8 cellular contexts compared by ENCODE assay signal in genomic region chr12:111834740-111835370, GRCh38. TPM values are rescaled to one million over a fixed set of nuclear protein-coding genes. Genes with fewer than 3 reads are reported as not detected.
A peak's percentile ranks its signal among the peaks of the same experiment; 100 is the strongest.
DNase-seq lines count a peak whose midpoint lies in the region; ATAC-seq, FAIRE-seq and TF ChIP-seq lines count a peak whose summit lies in the region.
"Not testable (repeated sequence)": the region's sequence is repeated elsewhere in the genome, so short reads cannot be mapped to it uniquely, and the experiment has no call there.

No MANE protein-coding gene starts in this region.

- TF ChIP-seq RAD21 in HepG2 (CRISPR knock-in tag; IDR thresholded peaks at IDR 0.05) = not testable (repeated sequence)

- not testable (repeated sequence) for H3K4me1 ChIP-seq in CD8-positive, alpha-beta T cell (ENCODE audit: insufficient read depth, low read length); HAP-1; HepG2 (ENCODE audit: insufficient read depth, low read length)

- peaks cover 31% of the 10 kb centered on the region for H3K4me1 Mint-ChIP-seq in CD8-positive, alpha-beta T cell (ENCODE audit: low read depth)
- H3K4me1 Mint-ChIP-seq in T-helper 2 cell treated with Interferon-gamma antibody and Interleukin-4, amounts not matched to agents 5 μg/mL and 100 μg/mL, for 36 hours (ENCODE audit: low read depth) = peaks cover 20% of the 10 kb centered on the region
- peaks cover 14% of the 10 kb centered on the region for H3K4me1 Mint-ChIP-seq in activated T-helper 1 cell treated with anti-CD3 and anti-CD28 coated beads, Interleukin-12 subunit alpha, Interleukin-12 subunit beta, Interleukin-2, Interleukin-4 antibody, amounts not matched to agents 30 ng/mL and 10 ng/mL and 1 ng/mL, durations not matched to agents 14 hours and 24 hours and 36 hours (ENCODE audit: low read depth)
- H3K4me1 Mint-ChIP-seq in dendritic cell treated with granulocyte-macrophage colony-stimulating factor and Interleukin-4, amounts not matched to agents 40 ng/mL and 50 ng/mL, for 4 days (ENCODE audit: low read depth) = peaks cover 38% of the 10 kb centered on the region
- not testable (repeated sequence) for H3K4me1 Mint-ChIP-seq in osteocyte (ENCODE audit: unreplicated experiment)

- not testable (repeated sequence) for H3K9me3 Mint-ChIP-seq in CD8-positive, alpha-beta T cell; T-helper 2 cell treated with Interferon-gamma antibody and Interleukin-4, amounts not matched to agents 5 μg/mL and 100 μg/mL, for 36 hours; activated T-helper 1 cell treated with anti-CD3 and anti-CD28 coated beads, Interleukin-12 subunit alpha, Interleukin-12 subunit beta, Interleukin-2, Interleukin-4 antibody, amounts not matched to agents 30 ng/mL and 10 ng/mL and 1 ng/mL, durations not matched to agents 14 hours and 24 hours and 36 hours; dendritic cell treated with granulocyte-macrophage colony-stimulating factor and Interleukin-4, amounts not matched to agents 40 ng/mL and 50 ng/mL, for 4 days; osteocyte (ENCODE audit: unreplicated experiment)

- not testable (repeated sequence) for H3K9me3 ChIP-seq in CD8-positive, alpha-beta T cell (ENCODE audit: low read length); HAP-1; HepG2 (ENCODE audit: low read length)

- not testable (repeated sequence) for FAIRE-seq in HepG2 (lab: Jason Lieb, UNC)

- POLR2A ChIA-PET in CD8-positive, alpha-beta T cell (lab: Charles Lee) = not testable (repeated sequence)
- POLR2A ChIA-PET in HepG2 (lab: Yijun Ruan, JAX) = interaction anchor here (1.3 kb wide), 1 partner anchor 22 kb away, joined by 3 read pairs; no protein-coding TSS in a partner anchor

- not testable (repeated sequence) for TF ChIP-seq POLR2A in HepG2 (IDR thresholded peaks at IDR 0.05; ENCODE audit: insufficient read depth in 1 of 2, low read depth in 2 of 2, low read length in 2 of 2)

- H3K4me3 ChIP-seq in CD8-positive, alpha-beta T cell (ENCODE audit: low read depth, low read length); HepG2 (replicated peaks in 1 of 3; ENCODE audit: insufficient read depth in 1 of 3, low read depth in 2 of 3, low read length in 3 of 3): not testable (repeated sequence)
- H3K4me3 ChIP-seq in HAP-1 = peak overlapping the region; percentile 29

- H3K27ac Mint-ChIP-seq in CD8-positive, alpha-beta T cell = peak overlapping the region; percentile 67
- H3K27ac Mint-ChIP-seq in T-helper 2 cell treated with Interferon-gamma antibody and Interleukin-4, amounts not matched to agents 5 μg/mL and 100 μg/mL, for 36 hours = peak overlapping the region; percentile 49
- peak overlapping the region; percentile 34 for H3K27ac Mint-ChIP-seq in activated T-helper 1 cell treated with anti-CD3 and anti-CD28 coated beads, Interleukin-12 subunit alpha, Interleukin-12 subunit beta, Interleukin-2, Interleukin-4 antibody, amounts not matched to agents 30 ng/mL and 10 ng/mL and 1 ng/mL, durations not matched to agents 14 hours and 24 hours and 36 hours
- peak overlapping the region; percentile 96 for H3K27ac Mint-ChIP-seq in dendritic cell treated with granulocyte-macrophage colony-stimulating factor and Interleukin-4, amounts not matched to agents 40 ng/mL and 50 ng/mL, for 4 days
- peak overlapping the region; percentile 38 for H3K27ac Mint-ChIP-seq in osteocyte (ENCODE audit: unreplicated experiment)

- H3K4me2 ChIP-seq in HepG2 (ENCODE audit: low read depth, low read length) = not testable (repeated sequence)

- peaks cover 19% of the 10 kb centered on the region for H3K36me3 Mint-ChIP-seq in CD8-positive, alpha-beta T cell
- peaks cover 14% of the 10 kb centered on the region for H3K36me3 Mint-ChIP-seq in T-helper 2 cell treated with Interferon-gamma antibody and Interleukin-4, amounts not matched to agents 5 μg/mL and 100 μg/mL, for 36 hours (ENCODE audit: low read depth)
- H3K36me3 Mint-ChIP-seq in activated T-helper 1 cell treated with anti-CD3 and anti-CD28 coated beads, Interleukin-12 subunit alpha, Interleukin-12 subunit beta, Interleukin-2, Interleukin-4 antibody, amounts not matched to agents 30 ng/mL and 10 ng/mL and 1 ng/mL, durations not matched to agents 14 hours and 24 hours and 36 hours (ENCODE audit: low read depth) = peaks cover 18% of the 10 kb centered on the region
- peaks cover 11% of the 10 kb centered on the region for H3K36me3 Mint-ChIP-seq in dendritic cell treated with granulocyte-macrophage colony-stimulating factor and Interleukin-4, amounts not matched to agents 40 ng/mL and 50 ng/mL, for 4 days (ENCODE audit: low read depth)
- H3K36me3 Mint-ChIP-seq in osteocyte (ENCODE audit: unreplicated experiment) = not testable (repeated sequence)

- 97% methylated on average over 7 of the region's 22 CpGs for whole genome bisulfite sequencing in HepG2 (ENCODE audit: low lambda C conversion rate)

- CTCF ChIA-PET in CD8-positive, alpha-beta T cell (lab: Charles Lee) = interaction anchor here (1.3 kb wide), 1 partner anchor 22 kb away, joined by 4 read pairs; no protein-coding TSS in a partner anchor
- CTCF ChIA-PET in HepG2 (lab: Yijun Ruan, JAX; ENCODE audit: low intra/inter-chr PET ratio, low total read pairs) = not testable (repeated sequence)

- not testable (repeated sequence) for H3K27me3 Mint-ChIP-seq in CD8-positive, alpha-beta T cell (ENCODE audit: low read depth); activated T-helper 1 cell treated with anti-CD3 and anti-CD28 coated beads, Interleukin-12 subunit alpha, Interleukin-12 subunit beta, Interleukin-2, Interleukin-4 antibody, amounts not matched to agents 30 ng/mL and 10 ng/mL and 1 ng/mL, durations not matched to agents 14 hours and 24 hours and 36 hours (ENCODE audit: insufficient read depth); dendritic cell treated with granulocyte-macrophage colony-stimulating factor and Interleukin-4, amounts not matched to agents 40 ng/mL and 50 ng/mL, for 4 days
- peaks cover 11% of the 10 kb centered on the region for H3K27me3 Mint-ChIP-seq in T-helper 2 cell treated with Interferon-gamma antibody and Interleukin-4, amounts not matched to agents 5 μg/mL and 100 μg/mL, for 36 hours (ENCODE audit: low read depth)
- peaks cover 13% of the 10 kb centered on the region for H3K27me3 Mint-ChIP-seq in osteocyte (ENCODE audit: unreplicated experiment)

- TF ChIP-seq CTCF in CD8-positive, alpha-beta T cell (IDR thresholded peaks at IDR 0.05); HepG2 (CRISPR knock-in tag; IDR thresholded peaks at IDR 0.05); osteocyte (IDR thresholded peaks at IDR 0.05): not testable (repeated sequence)

- not testable (repeated sequence) for H4K20me1 ChIP-seq in HepG2 (ENCODE audit: insufficient read depth, low read length)

- H3K36me3 ChIP-seq in CD8-positive, alpha-beta T cell (ENCODE audit: insufficient read depth, low read length); HAP-1 (replicated peaks); HepG2 (replicated peaks in 1 of 2; ENCODE audit: control insufficient read depth in 1 of 2, insufficient read depth in 2 of 2, low read length in 2 of 2): not testable (repeated sequence)

- not testable (repeated sequence) for TF ChIP-seq EP300 in HepG2 (IDR thresholded peaks at IDR 0.05; ENCODE audit: low read depth in 2 of 2, low read length in 2 of 2); HepG2 (CRISPR knock-in tag; IDR thresholded peaks at IDR 0.05; ENCODE audit: borderline replicate concordance)

- not testable (repeated sequence) for BruUV-seq in HepG2 (replicated peaks; lab: Mats Ljungman, UMichigan)

- not testable (repeated sequence) for H3K27me3 ChIP-seq in CD8-positive, alpha-beta T cell (ENCODE audit: insufficient read depth, low read length); HAP-1 (ENCODE audit: low read depth); HepG2 (ENCODE audit: control insufficient read depth in 1 of 2, insufficient read depth in 2 of 2, low read length in 2 of 2)

- not testable (repeated sequence) for H3K27ac ChIP-seq in CD8-positive, alpha-beta T cell (ENCODE audit: low read depth, low read length); HepG2 (ENCODE audit: extremely low read length, insufficient read depth, low read length)

- DNase-seq in CD8-positive, alpha-beta T cell = peak in 5 of 7 experiments; percentile 14 to 71 (median 58)
- DNase-seq in HAP-1 (ENCODE audit: low spot score in 2 of 2) = peak in 1 of 2 experiments; percentile 79
- DNase-seq in NCI-H2171 treated with DMSO at 0.1 percent for 48 hours (lab: John Stamatoyannopoulos, UW) = peak; percentile 67
- DNase-seq in T-helper 2 cell treated with Interferon-gamma antibody and Interleukin-4, amounts not matched to agents 5 μg/mL and 100 μg/mL, for 36 hours (ENCODE audit: low spot score); activated T-helper 1 cell treated with anti-CD3 and anti-CD28 coated beads, Interleukin-12 subunit alpha, Interleukin-12 subunit beta, Interleukin-2, Interleukin-4 antibody, amounts not matched to agents 30 ng/mL and 10 ng/mL and 1 ng/mL, durations not matched to agents 14 hours and 24 hours and 36 hours (ENCODE audit: low spot score); HepG2 (ENCODE audit: low spot score); osteocyte (ENCODE audit: extremely low spot score, unreplicated experiment): not testable (repeated sequence)

- not testable (repeated sequence) for H3K9ac ChIP-seq in HepG2 (ENCODE audit: insufficient read depth, low read depth, low read length)

- in situ Hi-C loops in HAP-1 (cut with MboI; ENCODE audit: low sequenced_read_pairs); HepG2 (cut with HindIII; ENCODE audit: extremely low pct_ligation_motif_present, low pct_unique_long_range_greater_than_20kb): not testable (repeated sequence)

- intact Hi-C loops in CD8-positive, alpha-beta T cell (cut with DNase I, micrococcal nuclease); activated T-helper 1 cell treated with anti-CD3 and anti-CD28 coated beads, Interleukin-12 subunit alpha, Interleukin-12 subunit beta, Interleukin-2, Interleukin-4 antibody, amounts not matched to agents 30 ng/mL and 10 ng/mL and 1 ng/mL, durations not matched to agents 14 hours and 24 hours and 36 hours (cut with micrococcal nuclease); dendritic cell treated with granulocyte-macrophage colony-stimulating factor and Interleukin-4, amounts not matched to agents 40 ng/mL and 50 ng/mL, for 4 days (cut with micrococcal nuclease); HepG2 (cut with micrococcal nuclease; ENCODE audit: unreplicated experiment): not testable (repeated sequence)

- not testable (repeated sequence) for ATAC-seq in CD8-positive, alpha-beta T cell; HepG2

- not testable (repeated sequence) for H3K79me2 ChIP-seq in HepG2 (ENCODE audit: insufficient read depth, low read length)

- not testable (repeated sequence) for H3K4me3 Mint-ChIP-seq in CD8-positive, alpha-beta T cell; T-helper 2 cell treated with Interferon-gamma antibody and Interleukin-4, amounts not matched to agents 5 μg/mL and 100 μg/mL, for 36 hours; activated T-helper 1 cell treated with anti-CD3 and anti-CD28 coated beads, Interleukin-12 subunit alpha, Interleukin-12 subunit beta, Interleukin-2, Interleukin-4 antibody, amounts not matched to agents 30 ng/mL and 10 ng/mL and 1 ng/mL, durations not matched to agents 14 hours and 24 hours and 36 hours; osteocyte (ENCODE audit: unreplicated experiment)
- peak overlapping the region; percentile 79 for H3K4me3 Mint-ChIP-seq in dendritic cell treated with granulocyte-macrophage colony-stimulating factor and Interleukin-4, amounts not matched to agents 40 ng/mL and 50 ng/mL, for 4 days

- H2AFZ ChIP-seq in HepG2 (ENCODE audit: low read length) = not testable (repeated sequence)

RNA-seq across cellular contexts. Expression of gene MAPKAPK5, which starts 7.2 kb away (rescaled TPM):
- 10 to 100 TPM; 65.6 to 68.0 TPM for total RNA-seq in CD8-positive, alpha-beta T cell
- total RNA-seq in activated T-helper 1 cell treated with anti-CD3 and anti-CD28 coated beads, Interleukin-12 subunit alpha, Interleukin-12 subunit beta, Interleukin-2, Interleukin-4 antibody, amounts not matched to agents 30 ng/mL and 10 ng/mL and 1 ng/mL, durations not matched to agents 14 hours and 24 hours and 36 hours = 82.1 and 86.5 TPM in 2 replicates
- total RNA-seq in HepG2 (2016; rRNA removed; fragmentation: Illumina TruSeq; extraction: Trizol) (47.5 and 58.2 TPM in 2 replicates), osteocyte (41.4 and 45.0 TPM in 2 replicates)
- 39.2 and 39.5 TPM in 2 replicates for total RNA-seq in HepG2 (2016; cell fraction: cytosol; rRNA removed; fragmentation: Illumina TruSeq; extraction: Trizol; ENCODE audit: low read depth)
- total RNA-seq in HepG2 (2016; cell fraction: insoluble cytoplasmic fraction; rRNA removed; fragmentation: Illumina TruSeq; extraction: Trizol) = 47.8 and 57.4 TPM in 2 replicates
- total RNA-seq in HepG2 (2016; cell fraction: membrane; rRNA removed; fragmentation: Illumina TruSeq; extraction: Trizol) = 77.5 and 77.8 TPM in 2 replicates
- 54.2 and 63.6 TPM in 2 replicates for total RNA-seq in HepG2 (2016; cell fraction: nucleus; rRNA removed; fragmentation: Illumina TruSeq; extraction: Trizol)
- 36.7 and 43.2 TPM in 2 replicates for polyA plus RNA-seq in HepG2 (2011; rRNA removed)
- polyA plus RNA-seq in HepG2 (2011; cell fraction: cytosol; rRNA removed) = 32.6 TPM in 2 replicates
- 51.8 and 52.3 TPM in 2 replicates for polyA plus RNA-seq in HepG2 (2011; cell fraction: nucleus; rRNA removed)
- polyA plus RNA-seq in HepG2 (2012) = 27.7 and 31.8 TPM in 2 replicates
- 34.7 and 39.7 TPM in 2 replicates for polyA plus RNA-seq in HepG2 (2016; cell fraction: cytosol; fragmentation: Illumina TruSeq; extraction: Trizol; ENCODE audit: low read depth)
- polyA plus RNA-seq in HepG2 (2016; cell fraction: insoluble cytoplasmic fraction; fragmentation: Illumina TruSeq; extraction: Trizol; ENCODE audit: low read depth) = 46.1 and 53.0 TPM in 2 replicates
- 54.7 and 59.5 TPM in 2 replicates for polyA plus RNA-seq in HepG2 (2016; cell fraction: membrane; fragmentation: Illumina TruSeq; extraction: Trizol; ENCODE audit: low read depth)
- 84.3 and 88.6 TPM in 2 replicates for polyA plus RNA-seq in HepG2 (2016; cell fraction: nucleus; fragmentation: Illumina TruSeq; extraction: Trizol; ENCODE audit: insufficient read depth, low read depth)
- 27.6 and 41.1 TPM in 2 replicates for polyA minus RNA-seq in HepG2 (2011; rRNA and poly(A)+ RNA removed; ENCODE audit: low replicate concordance)
- 11.3 and 19.1 TPM in 2 replicates for polyA minus RNA-seq in HepG2 (2011; cell fraction: cytosol; rRNA and poly(A)+ RNA removed)
- polyA minus RNA-seq in HepG2 (2011; cell fraction: nucleus; rRNA and poly(A)+ RNA removed) = 51.0 and 69.4 TPM in 2 replicates

Comparison
In these comparisons a context has a peak if more than half of its experiments do, and no peak if none do; other contexts are left out.
1. H3K27ac Mint-ChIP-seq: peak in every context shown above with its lines; median percentile 96 in dendritic cell treated with granulocyte-macrophage colony-stimulating factor and Interleukin-4, amounts not matched to agents 40 ng/mL and 50 ng/mL, for 4 days; 67 in CD8-positive, alpha-beta T cell; 49 in T-helper 2 cell treated with Interferon-gamma antibody and Interleukin-4, amounts not matched to agents 5 μg/mL and 100 μg/mL, for 36 hours; 38 in osteocyte; 34 in activated T-helper 1 cell treated with anti-CD3 and anti-CD28 coated beads, Interleukin-12 subunit alpha, Interleukin-12 subunit beta, Interleukin-2, Interleukin-4 antibody, amounts not matched to agents 30 ng/mL and 10 ng/mL and 1 ng/mL, durations not matched to agents 14 hours and 24 hours and 36 hours.